Comparison of ENCODE assay signal across 25 cellular contexts in genomic region chr7:152601305-152601798, GRCh38.
"Had no signal": no experiment of that assay in that cellular context is flagged by ENCODE, and none has a peak within 500 bp of the region (broad histone marks: within the 10 kb centered on the region; RNA-seq: fewer than 3 reads in every experiment).

No MANE protein-coding gene starts in this region.

- H3K36me3 ChIP-seq: adrenal gland, breast epithelium, SJSA1 had no signal

- H3K4me2 ChIP-seq: KMS-11 had no signal

- H3K9ac ChIP-seq: KMS-11 had no signal

- H3K4me3 ChIP-seq: adrenal gland, breast epithelium, SJSA1 had no signal

- DNase-seq: activated B cell treated with CpG ODN at 0.5 μM for 24 hours; activated CD4-positive, alpha-beta T cell treated with anti-CD3 and anti-CD28 coated beads for 1 hour; activated CD4-positive, alpha-beta T cell treated with anti-CD3 and anti-CD28 coated beads, Interleukin-2, amount 10 ng/mL, durations not matched to agents 24 days and 14 days; activated CD4-positive, alpha-beta T cell treated with anti-CD3 and anti-CD28 coated beads, Interleukin-2, amount 50 U/mL, for 48 hours; activated CD8-positive, alpha-beta memory T cell treated with anti-CD3 and anti-CD28 coated beads, Interleukin-2, amount 10 ng/mL, durations not matched to agents 7 days and 5 days; activated naive CD4-positive, alpha-beta T cell treated with anti-CD3 and anti-CD28 coated beads, Interleukin-2, amount 50 U/mL, for 16 hours; activated naive CD8-positive, alpha-beta T cell treated with anti-CD3 and anti-CD28 coated beads, Interleukin-2, amount 10 ng/mL, durations not matched to agents 7 days and 5 days; activated T-cell treated with anti-CD3 and anti-CD28 coated beads for 4 hours; activated T-cell treated with anti-CD3 and anti-CD28 coated beads, Interleukin-2, amount 50 U/mL, for 48 hours; anterior cingulate cortex; caudate nucleus; MM.1S; NCI-H187 treated with DMSO at 0.1 percent for 48 hours; NCI-H2081 treated with DMSO at 0.1 percent for 48 hours; NCI-H446; NCI-H748 treated with DMSO at 0.1 percent for 48 hours; PC-3; SHP77; T-helper 9 cell had no signal

- H3K27ac ChIP-seq: adrenal gland, breast epithelium, KMS-11, SJSA1 had no signal

- ATAC-seq: activated CD8-positive, alpha-beta memory T cell treated with anti-CD3 and anti-CD28 coated beads, Interleukin-2, amount 10 ng/mL, durations not matched to agents 7 days and 5 days; activated T-helper 17 cell treated with anti-CD3 and anti-CD28 coated beads, Interleukin-2, amount 50 U/mL, for 72 hours; PC-3 had no signal

- H3K27me3 ChIP-seq: adrenal gland, breast epithelium had no signal

- H3K4me1 ChIP-seq: adrenal gland, breast epithelium, SJSA1 had no signal

- FAIRE-seq: RCC 7860 had no signal

- H3K9me3 ChIP-seq: adrenal gland, breast epithelium, SJSA1 had no signal
